ENCODE assay signal across 11 cellular contexts in genomic region chr2:121903037-121903689, GRCh38.
DNase-seq lines count a peak whose midpoint lies in the region; ATAC-seq and TF ChIP-seq lines count a peak whose summit lies in the region.
"Had no signal": no experiment of that assay in that cellular context is flagged by ENCODE, and none has a peak within 500 bp of the region (broad histone marks: within the 10 kb centered on the region; RNA-seq: fewer than 3 reads in every experiment).

No MANE protein-coding gene starts in this region.

- H3K4me1 ChIP-seq in esophagus muscularis mucosa: no peaks in the 10 kb centered on the region

- H3K4me3 ChIP-seq in SU-DHL-6 (ENCODE audit: insufficient read depth, low read length, poor library complexity, severe bottlenecking) (peak overlapping the region; percentile 15), esophagus muscularis mucosa (no peak overlapping the region)

- intact Hi-C loops in esophagus muscularis mucosa (cut with DNase I): no loop called here

- no peak for TF ChIP-seq EP300 in esophagus muscularis mucosa (IDR thresholded peaks at IDR 0.05)

- no peaks in the 10 kb centered on the region for H3K36me3 Mint-ChIP-seq in HFFc6 (ENCODE audit: low read depth)
- H3K36me3 Mint-ChIP-seq in memory B cell: no peaks in the 10 kb centered on the region

- no peak for TF ChIP-seq POLR2A in esophagus muscularis mucosa (IDR thresholded peaks at IDR 0.05; ENCODE audit: low read depth)

- 63% methylated on average over 14 of the region's 14 CpGs for WGBS in esophagus muscularis mucosa

- no peaks in the 10 kb centered on the region for H3K27me3 ChIP-seq in SU-DHL-6 (ENCODE audit: low read length)
- H3K27me3 ChIP-seq in esophagus muscularis mucosa: peaks cover 0 to 8% (median 0%) of the 10 kb centered on the region in 4 donors

- H3K9me3 Mint-ChIP-seq in HFFc6 (no peaks in the 10 kb centered on the region), memory B cell (no peaks in the 10 kb centered on the region)
- H3K9me3 Mint-ChIP-seq: effector memory CD8-positive, alpha-beta T cell; T-helper 1 cell treated with Interleukin-12 subunit alpha and Interleukin-12 subunit beta and Interleukin-4 antibody, amounts not matched to agents 30 μg/mL and 1 μg/mL, for 36 hours had no signal

- H3K27ac ChIP-seq in C4-2B (peak overlapping the region; percentile 19; the same call in 1 of the 2 replicates), SU-DHL-6 (ENCODE audit: low read depth, low read length) (no peak overlapping the region), esophagus muscularis mucosa (replicated peaks in 1 of 4) (no peak overlapping the region)

- H3K4me3 Mint-ChIP-seq in HFFc6: peak overlapping the region; percentile 4; the same call in 1 of the 2 replicates
- peak overlapping the region; percentile 76 for H3K4me3 Mint-ChIP-seq in memory B cell

- TF ChIP-seq CTCF in C4-2B (conservative IDR thresholded peaks at IDR 0.05): no peak
- TF ChIP-seq CTCF in HFFc6 (IDR thresholded peaks at IDR 0.05): no peak
- TF ChIP-seq CTCF in SU-DHL-6 (IDR thresholded peaks at IDR 0.05; ENCODE audit: insufficient read depth, low read length, poor library complexity, severe bottlenecking): no peak
- TF ChIP-seq CTCF in esophagus muscularis mucosa (IDR thresholded peaks at IDR 0.05): no peak

- H3K9me2 ChIP-seq in SU-DHL-6 (replicated peaks; ENCODE audit: insufficient read depth, low read length): no peaks in the 10 kb centered on the region

- H2AFZ ChIP-seq in SU-DHL-6 (ENCODE audit: low read depth, low read length, severe bottlenecking): no peak overlapping the region

- H3F3A ChIP-seq in SU-DHL-6 (ENCODE audit: insufficient read depth): no peaks in the 10 kb centered on the region

- peak overlapping the region; percentile 47 for H3K9ac ChIP-seq in SU-DHL-6 (ENCODE audit: low read length)

- H3K36me3 ChIP-seq in SU-DHL-6 (ENCODE audit: low read length) (no peaks in the 10 kb centered on the region), esophagus muscularis mucosa (no peaks in the 10 kb centered on the region)

- peaks cover 32% of the 10 kb centered on the region for H3K4me1 Mint-ChIP-seq in HFFc6 (ENCODE audit: low read depth)
- H3K4me1 Mint-ChIP-seq in memory B cell: no peaks in the 10 kb centered on the region

- H3K9me3 ChIP-seq in SU-DHL-6 (ENCODE audit: insufficient read depth, low read length): no peaks in the 10 kb centered on the region
- peaks cover 0 to 4% (median 0%) of the 10 kb centered on the region in 4 donors for H3K9me3 ChIP-seq in esophagus muscularis mucosa

- H4K20me1 ChIP-seq in SU-DHL-6 (ENCODE audit: low read depth, low read length): no peaks in the 10 kb centered on the region

- H3K4me2 ChIP-seq in SU-DHL-6 (ENCODE audit: low read depth, low read length, poor library complexity, severe bottlenecking): peak overlapping the region; percentile 43

- no peak overlapping the region for H3K27ac Mint-ChIP-seq in HFFc6
- no peak overlapping the region for H3K27ac Mint-ChIP-seq in memory B cell
- H3K27ac Mint-ChIP-seq: effector memory CD8-positive, alpha-beta T cell; T-helper 1 cell treated with Interleukin-12 subunit alpha and Interleukin-12 subunit beta and Interleukin-4 antibody, amounts not matched to agents 30 μg/mL and 1 μg/mL, for 36 hours had no signal

- H3K27me3 Mint-ChIP-seq in HFFc6 (ENCODE audit: insufficient read depth): peaks cover 13% of the 10 kb centered on the region
- H3K27me3 Mint-ChIP-seq in memory B cell: no peaks in the 10 kb centered on the region

- no peaks in the 10 kb centered on the region for H3K79me2 ChIP-seq in SU-DHL-6 (ENCODE audit: insufficient read depth, low read length)

- no peak for DNase-seq in HFFc6
- DNase-seq in memory B cell (ENCODE audit: low spot score in 2 of 2): no peak
- no peak for DNase-seq in effector CD8-positive, alpha-beta T cell (lab: John Stamatoyannopoulos, UW)
- no peak for DNase-seq in esophagus muscularis mucosa (ENCODE audit: extremely low spot score)
- no peak for DNase-seq in cerebellar nuclear complex (lab: John Stamatoyannopoulos, UW)
- DNase-seq: activated CD8-positive, alpha-beta memory T cell treated with anti-CD3 and anti-CD28 coated beads for 24 hours; effector memory CD8-positive, alpha-beta T cell had no signal

- ATAC-seq in memory B cell (ENCODE audit: low read depth): no peak
- ATAC-seq in HG03520 (IDR thresholded peaks at IDR 0.05; ENCODE audit: unreplicated experiment): no peak
- ATAC-seq: effector memory CD8-positive, alpha-beta T cell had no signal
